In genomic region chr2:192675640-192676039, GRCh38 we compare ENCODE assay signal across 23 cellular contexts.
"Had no signal": no experiment of that assay in that cellular context is flagged by ENCODE, and none has a peak within 500 bp of the region (broad histone marks: within the 10 kb centered on the region; RNA-seq: fewer than 3 reads in every experiment).

No MANE protein-coding gene starts in this region.

- H3K27me3 ChIP-seq: gastrocnemius medialis, neutrophil, pancreas, spleen, testis, tibial artery had no signal

- ATAC-seq: effector memory CD8-positive, alpha-beta T cell; gastrocnemius medialis; left lobe of liver; mucosa of descending colon; natural killer cell treated with Interleukin-12 subunit alpha and Interleukin-12 subunit beta and Interleukin-15 and Interleukin-18, amount 100 ng/mL, for 72 hours; pancreas; sciatic nerve; stimulated activated naive CD8-positive, alpha-beta T cell treated with anti-CD3 and anti-CD28 coated beads, Interleukin-15, Interleukin-2, amounts not matched to agents 100 U/mL and 50 U/mL, for 24 hours had no signal

- H3K4me3 ChIP-seq: coronary artery, gastrocnemius medialis, lung, mucosa of descending colon, pancreas, skin epidermis, spleen, testis, tibial artery had no signal

- H3K9me3 ChIP-seq: gastrocnemius medialis, mucosa of descending colon, neutrophil, pancreas, spleen, testis, tibial artery had no signal

- H3K36me3 ChIP-seq: gastrocnemius medialis, neutrophil, pancreas, spleen, tibial artery had no signal

- DNase-seq: dermis blood vessel endothelial cell; effector memory CD8-positive, alpha-beta T cell; foreskin fibroblast; gastrocnemius medialis; head of caudate nucleus; kidney; mesenchymal stem cell; mucosa of descending colon; naive B cell; pancreas; spleen; stimulated activated CD4-positive, alpha-beta T cell treated with anti-CD3 and anti-CD28 coated beads, Interleukin-4, amount 100 ng/mL, for 4 hours; stimulated activated naive CD8-positive, alpha-beta T cell treated with anti-CD3 and anti-CD28 coated beads, Interleukin-15, Interleukin-2, amounts not matched to agents 100 U/mL and 50 U/mL, for 24 hours; substantia nigra; tibial artery had no signal
